In the genomic region with DNA sequence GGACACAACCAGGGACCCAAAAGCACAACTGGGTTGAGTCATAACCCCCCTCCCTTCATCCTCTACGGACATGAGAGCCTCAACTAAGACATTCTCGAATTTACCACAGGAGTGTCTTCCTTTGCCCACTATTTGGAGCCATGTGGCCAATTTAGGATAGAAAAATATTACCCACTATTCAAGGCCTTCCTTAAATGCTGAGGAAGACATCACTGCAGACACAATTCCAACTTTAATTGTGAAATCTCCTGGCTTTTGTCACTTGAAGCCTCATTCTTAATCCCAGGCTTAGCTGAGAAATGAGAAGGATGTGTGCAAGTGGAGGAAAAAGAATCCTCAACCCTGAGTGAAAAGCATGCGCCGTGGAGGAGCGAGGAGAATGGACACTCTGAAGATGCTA, we compare ENCODE assay signal across 8 cellular contexts. TPM values are rescaled to one million over a fixed set of nuclear protein-coding genes. Genes with fewer than 3 reads are reported as not detected.
DNase-seq lines count a peak whose midpoint lies in the region; ATAC-seq and TF ChIP-seq lines count a peak whose summit lies in the region.

No MANE protein-coding gene starts in this region.

- CTCF ChIA-PET in mammary epithelial cell (lab: Charles Lee; ENCODE audit: low non-redundant PET): no interaction called here

- H3K79me2 ChIP-seq in mammary epithelial cell (ENCODE audit: insufficient read depth, low read length): peaks cover 100% of the 10 kb centered on the region

- dilution Hi-C loops in mammary epithelial cell (cut with HindIII; ENCODE audit: low sequenced_read_pairs): loop anchor here (5.0 kb wide), 2 partner anchors 56 to 106 kb away; no protein-coding TSS in a partner anchor

- H4K20me1 ChIP-seq in mammary epithelial cell (ENCODE audit: insufficient read depth, low read length): peaks cover 3% of the 10 kb centered on the region

- H2AFZ ChIP-seq in mammary epithelial cell (ENCODE audit: low read depth, low read length): no peak overlapping the region

- in situ Hi-C loops in mammary epithelial cell (cut with MboI; ENCODE audit: low sequenced_read_pairs in 2 of 2): no loop called here

- DNase-seq in HL-60 (ENCODE audit: low read depth in 1 of 2, low spot score in 1 of 2) (no peak), mammary epithelial cell (no peak), lower lobe of right lung (no peak), activated gamma-delta T cell (lab: John Stamatoyannopoulos, UW) (no peak), lower leg skin (ENCODE audit: low spot score in 2 of 2) (no peak)
- DNase-seq in stimulated activated CD4-positive, alpha-beta T cell treated with anti-CD3 and anti-CD28 coated beads, Interleukin-12 subunit alpha, Interleukin-12 subunit beta, amount 100 ng/mL, for 4 hours: no peak

- TF ChIP-seq POLR2A in lower leg skin (IDR thresholded peaks at IDR 0.05): no peak

- BruUV-seq in mammary epithelial cell (replicated peaks; lab: Mats Ljungman, UMichigan): no TSS peak

- H3K36me3 ChIP-seq in mammary epithelial cell (ENCODE audit: insufficient read depth, low read length): peaks cover 6% of the 10 kb centered on the region
- no peaks in the 10 kb centered on the region for H3K36me3 ChIP-seq in lower lobe of right lung
- peaks cover 0 to 7% of the 10 kb centered on the region in 2 donors for H3K36me3 ChIP-seq in stomach smooth muscle (ENCODE audit: control insufficient read depth in 2 of 2, insufficient read depth in 2 of 2, low read length in 2 of 2)

- TF ChIP-seq CTCF in HL-60 (IDR thresholded peaks at IDR 0.05; ENCODE audit: insufficient read depth, low read length): no peak
- TF ChIP-seq CTCF in mammary epithelial cell (conservative IDR thresholded peaks at IDR 0.05 in 1 of 2, IDR thresholded peaks at IDR 0.05 in 1 of 2; ENCODE audit: extremely low read depth in 1 of 2, insufficient read depth in 1 of 2, low read depth in 1 of 2, low read length in 2 of 2): no peak
- TF ChIP-seq CTCF in lower lobe of right lung (IDR thresholded peaks at IDR 0.05): no peak
- no peak for TF ChIP-seq CTCF in lower leg skin (IDR thresholded peaks at IDR 0.05)

- peak overlapping the region; percentile 63 for H3K27ac ChIP-seq in HL-60 (replicated peaks)
- H3K27ac ChIP-seq in mammary epithelial cell (ENCODE audit: insufficient read depth, low read depth, low read length): peak overlapping the region; percentile 81
- H3K27ac ChIP-seq in lower lobe of right lung: peak overlapping the region; percentile 63
- peak overlapping the region; percentile 82 for H3K27ac ChIP-seq in stomach smooth muscle (ENCODE audit: low read length)

- peak overlapping the region; percentile 41 for H3K4me2 ChIP-seq in mammary epithelial cell (ENCODE audit: insufficient read depth, low read depth, low read length)

- intact Hi-C loops in mammary epithelial cell (cut with micrococcal nuclease): loop anchor here (5.0 kb wide), 2 partner anchors 479 to 616 kb away; no protein-coding TSS in a partner anchor
- intact Hi-C loops in lower lobe of right lung (cut with DNase I): no loop called here
- intact Hi-C loops in lower leg skin (cut with DNase I; ENCODE audit: low total_unique reads): no loop called here

- ATAC-seq in lower lobe of right lung: no peak
- ATAC-seq in HG03442 (IDR thresholded peaks at IDR 0.05; ENCODE audit: unreplicated experiment): no peak

- H3K4me3 ChIP-seq in HL-60 (replicated peaks; ENCODE audit: insufficient read depth, low read length) (no peak overlapping the region), mammary epithelial cell (replicated peaks in 1 of 3; ENCODE audit: insufficient read depth in 1 of 3, low read depth in 2 of 3, low read length in 3 of 3) (no peak overlapping the region), lower lobe of right lung (no peak overlapping the region), stomach smooth muscle (ENCODE audit: low read length in 2 of 2) (no peak overlapping the region), lower leg skin (ENCODE audit: low read depth, poor library complexity, severe bottlenecking) (no peak overlapping the region)

- H3K9ac ChIP-seq in mammary epithelial cell (ENCODE audit: insufficient read depth, low read length) (peak overlapping the region; percentile 19), stomach smooth muscle (ENCODE audit: low read length in 2 of 2) (peak overlapping the region in 1 of 2 donors; percentile 29)

- H3K4me1 ChIP-seq in mammary epithelial cell (ENCODE audit: insufficient read depth, low read length) (peaks cover 72% of the 10 kb centered on the region), lower lobe of right lung (peaks cover 93% of the 10 kb centered on the region), stomach smooth muscle (ENCODE audit: control insufficient read depth, insufficient read depth, low read length) (peaks cover 91% of the 10 kb centered on the region)

- WGBS in mammary epithelial cell (ENCODE audit: low coverage, missing lambda C conversion rate): 63% methylated on average over 5 of the region's 5 CpGs
- WGBS in lower leg skin, 2 donors: 69 to 77% methylated on average over 5 of the region's 5 CpGs

- H3K9me3 ChIP-seq in mammary epithelial cell (replicated peaks; ENCODE audit: insufficient read depth, low read length) (no peaks in the 10 kb centered on the region), lower lobe of right lung (no peaks in the 10 kb centered on the region), stomach smooth muscle (ENCODE audit: control insufficient read depth in 2 of 2, low read length in 2 of 2) (no peaks in the 10 kb centered on the region)

- H3K27me3 ChIP-seq in HL-60 (ENCODE audit: insufficient read depth, poor library complexity, severe bottlenecking) (no peaks in the 10 kb centered on the region), mammary epithelial cell (ENCODE audit: insufficient read depth, low read length) (no peaks in the 10 kb centered on the region), lower lobe of right lung (ENCODE audit: low read depth) (no peaks in the 10 kb centered on the region), stomach smooth muscle (ENCODE audit: control insufficient read depth in 1 of 2, insufficient read depth in 2 of 2, low read length in 2 of 2) (no peaks in the 10 kb centered on the region)

RNA-seq across cellular contexts. Expression of gene CTBP2, which starts 11.8 kb away (rescaled TPM):
- 100 to 1,000 TPM; 111 to 126 TPM for total RNA-seq in mammary epithelial cell
- 141 TPM for polyA plus RNA-seq in mammary epithelial cell
- 123 TPM for polyA minus RNA-seq in mammary epithelial cell
- 73.0 TPM for total RNA-seq in lower lobe of right lung
- total RNA-seq in lower leg skin: 10 to 100 TPM; 30.3 to 39.5 (median 32.2) TPM
